In genomic region chr18:27136208-27136535, GRCh38 we compare ENCODE assay signal across 18 cellular contexts.
DNase-seq lines count a peak whose midpoint lies in the region; ATAC-seq and TF ChIP-seq lines count a peak whose summit lies in the region.
"Had no signal": no experiment of that assay in that cellular context is flagged by ENCODE, and none has a peak within 500 bp of the region (broad histone marks: within the 10 kb centered on the region; RNA-seq: fewer than 3 reads in every experiment).

No MANE protein-coding gene starts in this region.

- in situ Hi-C loops in astrocyte of the spinal cord (cut with HindIII; ENCODE audit: low sequenced_read_pairs): no loop called here

- no peak overlapping the region for H3K4me3 ChIP-seq in AG10803 (ENCODE audit: low read length)
- no peak overlapping the region for H3K4me3 ChIP-seq in astrocyte of the spinal cord (ENCODE audit: low read depth, low read length)
- H3K4me3 ChIP-seq: heart left ventricle, mucosa of descending colon, vagina had no signal

- DNase-seq in AG10803 (ENCODE audit: low read depth) (peak; percentile 8), HuH-7 (ENCODE audit: low spot score) (peak; percentile 45), astrocyte of the spinal cord (ENCODE audit: low read depth, low spot score) (peak; percentile 30), kidney glomerular epithelial cell (lab: John Stamatoyannopoulos, UW) (peak; percentile 83), HCEC 1CT (no peak), NCI-H82 (lab: John Stamatoyannopoulos, UW) (no peak), NCI-H748 (lab: John Stamatoyannopoulos, UW; ENCODE audit: unreplicated experiment) (no peak)
- DNase-seq: activated CD4-positive, alpha-beta T cell treated with anti-CD3 and anti-CD28 coated beads for 4 hours; activated T-cell treated with anti-CD3 and anti-CD28 coated beads, Interleukin-2, amount 50 U/mL, for 72 hours; DMS79; Karpas-422; mucosa of descending colon; NCI-H2029 treated with DMSO at 0.1 percent for 48 hours; posterior cingulate gyrus; stimulated activated CD4-positive, alpha-beta T cell treated with anti-CD3 and anti-CD28 coated beads, Interleukin-2, amount 100 ng/mL, for 24 hours had no signal

- ATAC-seq in GM18520 (IDR thresholded peaks at IDR 0.05; ENCODE audit: unreplicated experiment): no peak
- ATAC-seq: activated T-cell treated with anti-CD3 and anti-CD28 coated beads, Interleukin-2, amount 50 U/mL, for 72 hours; mucosa of descending colon had no signal

- no peak for TF ChIP-seq CTCF in AG10803 (conservative IDR thresholded peaks at IDR 0.05; ENCODE audit: low read length)
- TF ChIP-seq CTCF in astrocyte of the spinal cord (IDR thresholded peaks at IDR 0.05; ENCODE audit: low read depth, low read length): no peak

Comparison
In these comparisons a context has a peak if more than half of its experiments do, and no peak if none do; other contexts are left out.
1. DNase-seq: peak in AG10803 (single experiment), HuH-7 (single experiment), astrocyte of the spinal cord (single experiment) and kidney glomerular epithelial cell (single experiment); none in HCEC 1CT (single experiment), NCI-H82 (single experiment) and NCI-H748 (single experiment).